ENCODE assay signal across 22 cellular contexts in genomic region chr1:232249335-232249734, GRCh38.
"Had no signal": no experiment of that assay in that cellular context is flagged by ENCODE, and none has a peak within 500 bp of the region (broad histone marks: within the 10 kb centered on the region; RNA-seq: fewer than 3 reads in every experiment).

No MANE protein-coding gene starts in this region.

- H3K36me3 Mint-ChIP-seq: brain had no signal

- H3K36me3 ChIP-seq: tibial artery had no signal

- H3K9me3 ChIP-seq: tibial artery had no signal

- H3K27me3 ChIP-seq: tibial artery had no signal

- H3K4me1 Mint-ChIP-seq: central memory CD8-positive, alpha-beta T cell had no signal

- ATAC-seq: left lobe of liver; stimulated activated naive CD8-positive, alpha-beta T cell treated with anti-CD3 and anti-CD28 coated beads, Interleukin-15, Interleukin-2, amounts not matched to agents 100 U/mL and 50 U/mL, for 24 hours had no signal

- H3K27me3 Mint-ChIP-seq: brain had no signal

- H3K4me1 ChIP-seq: tibial artery had no signal

- H3K27ac Mint-ChIP-seq: activated T-helper 1 cell treated with anti-CD3 and anti-CD28 coated beads, Interleukin-12 subunit alpha, Interleukin-12 subunit beta, Interleukin-2, Interleukin-4 antibody, amounts not matched to agents 30 ng/mL and 10 ng/mL and 1 ng/mL, durations not matched to agents 14 hours and 24 hours and 36 hours; nephron progenitor cell had no signal

- H3K4me3 ChIP-seq: coronary artery, lung, tibial artery had no signal

- H3K4me3 Mint-ChIP-seq: activated T-helper 1 cell treated with anti-CD3 and anti-CD28 coated beads, Interleukin-12 subunit alpha, Interleukin-12 subunit beta, Interleukin-2, Interleukin-4 antibody, amounts not matched to agents 30 ng/mL and 10 ng/mL and 1 ng/mL, durations not matched to agents 14 hours and 24 hours and 36 hours; central memory CD8-positive, alpha-beta T cell had no signal

- H3K9me3 Mint-ChIP-seq: activated T-helper 1 cell treated with anti-CD3 and anti-CD28 coated beads, Interleukin-12 subunit alpha, Interleukin-12 subunit beta, Interleukin-2, Interleukin-4 antibody, amounts not matched to agents 30 ng/mL and 10 ng/mL and 1 ng/mL, durations not matched to agents 14 hours and 24 hours and 36 hours; central memory CD8-positive, alpha-beta T cell had no signal

- H3K27ac ChIP-seq: coronary artery, tibial artery had no signal

- DNase-seq: activated CD4-positive, alpha-beta T cell treated with anti-CD3 and anti-CD28 coated beads, Interleukin-2, amount 50 U/mL, for 48 hours; activated T-cell treated with anti-CD3 and anti-CD28 coated beads for 4 hours; anterior cingulate cortex; erythroblast; foreskin melanocyte; glutamatergic neuron; hypothalamus; kidney; midbrain; nephron progenitor cell; stimulated activated CD4-positive, alpha-beta T cell treated with anti-CD3 and anti-CD28 coated beads, Interleukin-2, amount 100 ng/mL, for 24 hours; stimulated activated naive CD8-positive, alpha-beta T cell treated with anti-CD3 and anti-CD28 coated beads, Interleukin-15, Interleukin-2, amounts not matched to agents 100 U/mL and 50 U/mL, for 24 hours; substantia nigra; T-helper 1 cell; T-helper 9 cell; tibial artery had no signal
